15 cellular contexts compared by ENCODE assay signal in the genomic region with DNA sequence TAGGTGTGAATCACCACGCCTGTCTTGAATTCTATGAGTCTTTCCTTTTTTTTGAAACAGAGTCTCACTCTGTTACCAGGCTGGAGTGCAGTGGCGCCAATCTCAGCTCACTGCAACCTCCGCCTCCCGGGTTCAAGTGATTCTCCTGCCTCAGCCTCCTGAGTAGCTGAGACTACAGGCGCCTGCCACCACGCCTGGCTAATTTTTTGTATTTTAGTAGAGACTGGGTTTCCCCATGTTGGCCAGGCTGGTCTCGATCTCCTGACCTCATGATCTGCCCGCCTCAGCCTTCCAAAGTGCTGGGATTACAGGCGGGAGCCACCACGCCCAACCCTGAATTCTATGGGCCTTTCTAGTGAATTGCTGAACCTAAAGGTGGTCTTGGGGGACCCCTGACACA. TPM values are rescaled to one million over a fixed set of nuclear protein-coding genes. Genes with fewer than 3 reads are reported as not detected.
"Had no signal": no experiment of that assay in that cellular context is flagged by ENCODE, and none has a peak within 500 bp of the region (broad histone marks: within the 10 kb centered on the region; RNA-seq: fewer than 3 reads in every experiment).

No MANE protein-coding gene starts in this region.

RNA-seq across cellular contexts. Expression of gene OR7C2, which starts 8.1 kb away (rescaled TPM):
- total RNA-seq: stomach, subcutaneous adipose tissue, suprapubic skin, temporal lobe, testis, thoracic aorta, thyroid gland, tibial nerve, transverse colon, upper lobe of left lung, upper lobe of right lung, ureter, urinary bladder, uterus, vagina had no signal

RNA-seq across cellular contexts. Expression of gene SLC1A6, which starts 30.3 kb away (rescaled TPM):
- total RNA-seq: subcutaneous adipose tissue, thoracic aorta, tibial nerve, transverse colon, upper lobe of left lung, upper lobe of right lung, urinary bladder, vagina had no signal
